In the genomic region with DNA sequence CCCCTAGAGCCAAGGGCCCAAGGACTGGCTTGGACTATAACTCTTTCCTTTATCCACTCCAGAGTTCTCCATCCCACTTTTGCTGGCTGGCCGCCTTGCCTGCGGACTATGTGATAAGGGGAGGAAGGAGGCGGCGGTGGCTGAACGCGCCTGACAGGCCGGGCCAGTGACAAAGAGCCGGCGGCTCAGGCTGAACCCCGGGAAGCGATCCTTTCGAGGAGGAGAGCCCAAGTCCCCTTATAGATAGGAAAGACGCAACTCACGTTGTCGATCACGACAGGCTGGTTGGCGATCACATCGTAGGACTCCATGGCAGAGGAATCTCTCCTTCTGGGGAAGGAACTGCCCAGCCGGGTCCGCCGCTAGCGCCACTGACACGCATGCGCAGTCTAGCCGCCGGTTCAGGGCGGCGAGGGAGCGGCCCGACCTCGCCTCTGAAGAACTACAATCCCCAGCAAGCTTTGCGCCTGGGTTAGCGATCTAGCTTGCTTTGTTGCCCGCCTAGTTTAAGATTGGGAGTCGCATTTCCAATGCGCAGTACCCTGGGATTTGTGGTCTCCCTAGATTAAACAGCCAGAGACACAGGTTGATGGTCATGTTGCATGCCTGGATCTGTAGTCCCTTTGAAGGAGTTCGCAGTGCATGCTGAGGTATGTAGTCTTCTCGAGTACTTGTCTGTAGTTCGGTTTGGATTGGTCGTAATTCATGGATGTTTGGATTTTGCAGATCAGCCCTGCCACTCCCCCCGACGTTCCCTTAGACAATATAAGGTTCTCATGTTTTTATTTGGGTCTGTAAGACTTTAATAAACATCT, we compare ENCODE assay signal across 1 cellular context.
TF ChIP-seq lines count a peak whose summit lies in the region.

Gene ACTR1A (minus strand): TSS at position 376 of the 815 bp plus-strand sequence. CDS start 65 bp downstream, at position 311.

TF ChIP-seq in A549, 52 proteins besides CTCF, POLR2A, EP300 and RAD21 (continued from another document):
- TF ChIP-seq, protein P1, sequence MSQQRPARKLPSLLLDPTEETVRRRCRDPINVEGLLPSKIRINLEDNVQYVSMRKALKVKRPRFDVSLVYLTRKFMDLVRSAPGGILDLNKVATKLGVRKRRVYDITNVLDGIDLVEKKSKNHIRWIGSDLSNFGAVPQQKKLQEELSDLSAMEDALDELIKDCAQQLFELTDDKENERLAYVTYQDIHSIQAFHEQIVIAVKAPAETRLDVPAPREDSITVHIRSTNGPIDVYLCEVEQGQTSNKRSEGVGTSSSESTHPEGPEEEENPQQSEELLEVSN (IDR thresholded peaks at IDR 0.05; ENCODE audit: borderline replicate concordance, low read depth): no peak
- TF ChIP-seq, protein P2, sequence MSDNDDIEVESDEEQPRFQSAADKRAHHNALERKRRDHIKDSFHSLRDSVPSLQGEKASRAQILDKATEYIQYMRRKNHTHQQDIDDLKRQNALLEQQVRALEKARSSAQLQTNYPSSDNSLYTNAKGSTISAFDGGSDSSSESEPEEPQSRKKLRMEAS (IDR thresholded peaks at IDR 0.05): peak; percentile 28; the same call in 1 of the 2 replicates
- TF ChIP-seq HOXB13 (CRISPR knock-in tag; IDR thresholded peaks at IDR 0.05; ENCODE audit: low read depth): no peak
- TF ChIP-seq, protein P3, sequence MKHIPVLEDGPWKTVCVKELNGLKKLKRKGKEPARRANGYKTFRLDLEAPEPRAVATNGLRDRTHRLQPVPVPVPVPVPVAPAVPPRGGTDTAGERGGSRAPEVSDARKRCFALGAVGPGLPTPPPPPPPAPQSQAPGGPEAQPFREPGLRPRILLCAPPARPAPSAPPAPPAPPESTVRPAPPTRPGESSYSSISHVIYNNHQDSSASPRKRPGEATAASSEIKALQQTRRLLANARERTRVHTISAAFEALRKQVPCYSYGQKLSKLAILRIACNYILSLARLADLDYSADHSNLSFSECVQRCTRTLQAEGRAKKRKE (CRISPR knock-in tag; IDR thresholded peaks at IDR 0.05; ENCODE audit: low read depth): no peak
- TF ChIP-seq RARB (CRISPR knock-in tag; IDR thresholded peaks at IDR 0.05): no peak
- TF ChIP-seq ELK1 (IDR thresholded peaks at IDR 0.05; ENCODE audit: low read depth, low read length): no peak
- no peak for TF ChIP-seq EHMT2 (IDR thresholded peaks at IDR 0.05; ENCODE audit: low read depth)
- TF ChIP-seq SMC3 (IDR thresholded peaks at IDR 0.05): no peak
- no peak for TF ChIP-seq HDAC2 (IDR thresholded peaks at IDR 0.05)
- TF ChIP-seq MAFK (IDR thresholded peaks at IDR 0.05; ENCODE audit: partially characterized antibody): peak; percentile 41
- no peak for TF ChIP-seq FOSL2 (IDR thresholded peaks at IDR 0.05)
- no peak for TF ChIP-seq FOSL2 (CRISPR knock-in tag; IDR thresholded peaks at IDR 0.05)
- TF ChIP-seq PHF8 (IDR thresholded peaks at IDR 0.05; ENCODE audit: borderline replicate concordance, low read depth): peak; percentile 76
- peak in 1 of 2 experiments; percentile 57; a peak in 1 of 5 replicates for TF ChIP-seq JUN (IDR thresholded peaks at IDR 0.05)
- TF ChIP-seq TFCP2L1 (CRISPR knock-in tag; IDR thresholded peaks at IDR 0.05): no peak
- no peak for TF ChIP-seq POLR2AphosphoS2 (conservative IDR thresholded peaks at IDR 0.05; ENCODE audit: low read length)
- no peak for TF ChIP-seq FOSB (CRISPR knock-in tag; IDR thresholded peaks at IDR 0.05)
- no peak for TF ChIP-seq TP53 (CRISPR knock-in tag; IDR thresholded peaks at IDR 0.05)
- TF ChIP-seq HOXA7 (CRISPR knock-in tag; IDR thresholded peaks at IDR 0.05): no peak
- no peak for TF ChIP-seq ZC3H11A (IDR thresholded peaks at IDR 0.05)
- TF ChIP-seq CHD4 (IDR thresholded peaks at IDR 0.05; ENCODE audit: borderline replicate concordance): no peak
- TF ChIP-seq JUNB (IDR thresholded peaks at IDR 0.05): no peak
- no peak for TF ChIP-seq HES2 (IDR thresholded peaks at IDR 0.05)
- no peak for TF ChIP-seq SREBF2 (IDR thresholded peaks at IDR 0.05)
